1 cellular context compared by ENCODE assay signal in the genomic region with DNA sequence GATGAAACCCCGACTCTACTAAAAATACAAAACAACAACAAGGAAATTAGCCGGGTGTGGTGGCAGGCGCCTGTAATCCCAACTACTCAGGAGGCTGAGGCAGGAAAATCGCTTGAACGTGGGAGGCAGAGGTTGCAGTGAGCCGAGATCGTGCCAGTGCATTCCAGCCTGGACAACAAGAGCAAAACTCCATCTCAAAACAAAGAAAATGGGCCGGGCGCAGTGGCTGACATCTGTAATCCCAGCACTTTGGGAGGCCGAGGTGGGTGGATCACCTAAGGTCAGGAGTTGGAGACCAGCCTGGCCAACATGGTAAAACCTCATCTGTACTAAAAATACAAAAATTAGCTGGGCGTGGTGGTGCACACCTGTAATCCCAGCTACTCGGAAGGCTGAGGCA. TPM values are rescaled to one million over a fixed set of nuclear protein-coding genes. Genes with fewer than 3 reads are reported as not detected.
"Had no signal": no experiment of that assay in that cellular context is flagged by ENCODE, and none has a peak within 500 bp of the region (broad histone marks: within the 10 kb centered on the region; RNA-seq: fewer than 3 reads in every experiment).

No MANE protein-coding gene starts in this region.

RNA-seq across cellular contexts. Expression of a gene that starts 37.5 kb away (rescaled TPM):
- total RNA-seq: vagina had no signal
